Comparison of ENCODE assay signal across 19 cellular contexts in genomic region chr9:124716795-124717194, GRCh38. TPM values are rescaled to one million over a fixed set of nuclear protein-coding genes. Genes with fewer than 3 reads are reported as not detected.
DNase-seq lines count a peak whose midpoint lies in the region; ATAC-seq and TF ChIP-seq lines count a peak whose summit lies in the region.
"Had no signal": no experiment of that assay in that cellular context is flagged by ENCODE, and none has a peak within 500 bp of the region (broad histone marks: within the 10 kb centered on the region; RNA-seq: fewer than 3 reads in every experiment).

No MANE protein-coding gene starts in this region.

- POLR2A ChIA-PET in activated CD4-positive, alpha-beta T cell treated with anti-CD3 and anti-CD28 coated beads for 36 hours (lab: Charles Lee): no interaction called here

- H3K27me3 Mint-ChIP-seq in activated CD4-positive, alpha-beta T cell treated with anti-CD3 and anti-CD28 coated beads for 36 hours: peaks cover 16% of the 10 kb centered on the region

- no peaks in the 10 kb centered on the region for H3K9me3 ChIP-seq in BE2C
- H3K9me3 ChIP-seq: A549 had no signal

- H3K27ac Mint-ChIP-seq in activated CD4-positive, alpha-beta T cell treated with anti-CD3 and anti-CD28 coated beads for 36 hours: no peak overlapping the region
- H3K27ac Mint-ChIP-seq: activated T-helper 1 cell treated with anti-CD3 and anti-CD28 coated beads, Interleukin-12 subunit alpha, Interleukin-12 subunit beta, Interleukin-2, Interleukin-4 antibody, amounts not matched to agents 30 ng/mL and 10 ng/mL and 1 ng/mL, durations not matched to agents 14 hours and 24 hours and 36 hours; CD4-positive, alpha-beta T cell; GM23338; memory B cell had no signal

- CTCF ChIA-PET in activated CD4-positive, alpha-beta T cell treated with anti-CD3 and anti-CD28 coated beads for 36 hours (lab: Charles Lee): no interaction called here

- no peak overlapping the region for H3K4me3 Mint-ChIP-seq in activated CD4-positive, alpha-beta T cell treated with anti-CD3 and anti-CD28 coated beads for 36 hours
- H3K4me3 Mint-ChIP-seq: activated T-helper 1 cell treated with anti-CD3 and anti-CD28 coated beads, Interleukin-12 subunit alpha, Interleukin-12 subunit beta, Interleukin-2, Interleukin-4 antibody, amounts not matched to agents 30 ng/mL and 10 ng/mL and 1 ng/mL, durations not matched to agents 14 hours and 24 hours and 36 hours; CD4-positive, alpha-beta T cell; GM23338; memory B cell; naive thymus-derived CD8-positive, alpha-beta T cell had no signal

- no peaks in the 10 kb centered on the region for H3K36me3 Mint-ChIP-seq in activated CD4-positive, alpha-beta T cell treated with anti-CD3 and anti-CD28 coated beads for 36 hours (ENCODE audit: low read depth)
- H3K36me3 Mint-ChIP-seq: memory B cell; naive thymus-derived CD8-positive, alpha-beta T cell had no signal

- H3K9me3 Mint-ChIP-seq in activated CD4-positive, alpha-beta T cell treated with anti-CD3 and anti-CD28 coated beads for 36 hours (ENCODE audit: low read depth): no peaks in the 10 kb centered on the region
- H3K9me3 Mint-ChIP-seq: activated T-helper 1 cell treated with anti-CD3 and anti-CD28 coated beads, Interleukin-12 subunit alpha, Interleukin-12 subunit beta, Interleukin-2, Interleukin-4 antibody, amounts not matched to agents 30 ng/mL and 10 ng/mL and 1 ng/mL, durations not matched to agents 14 hours and 24 hours and 36 hours; CD4-positive, alpha-beta T cell; GM23338; memory B cell; naive thymus-derived CD8-positive, alpha-beta T cell had no signal

- TF ChIP-seq CTCF in AG10803 (conservative IDR thresholded peaks at IDR 0.05; ENCODE audit: low read length): no peak
- TF ChIP-seq CTCF in BE2C (IDR thresholded peaks at IDR 0.05; ENCODE audit: low read depth, low read length): no peak

- peaks cover 4% of the 10 kb centered on the region; the same call in 1 of the 2 replicates for H3K4me1 ChIP-seq in BE2C

- peak; percentile 73 for ATAC-seq in activated CD4-positive, alpha-beta T cell treated with anti-CD3 and anti-CD28 coated beads for 36 hours
- ATAC-seq in esophagus mucosa (peak; percentile 64), GM21528 (IDR thresholded peaks at IDR 0.05; ENCODE audit: low FRiP score, unreplicated experiment) (no peak), GM18868 (IDR thresholded peaks at IDR 0.05; ENCODE audit: unreplicated experiment) (no peak)
- ATAC-seq: A549; GM23338; naive thymus-derived CD8-positive, alpha-beta T cell had no signal

- H3K4me1 Mint-ChIP-seq in activated CD4-positive, alpha-beta T cell treated with anti-CD3 and anti-CD28 coated beads for 36 hours: peaks cover 12% of the 10 kb centered on the region

- H3K36me3 ChIP-seq in BE2C: no peaks in the 10 kb centered on the region

- intact Hi-C loops in activated CD4-positive, alpha-beta T cell treated with anti-CD3 and anti-CD28 coated beads for 36 hours (cut with DNase I, micrococcal nuclease): loop anchor here in 1 of 2 experiments (5.0 kb wide), 1 partner anchor 864 kb away; no protein-coding TSS in a partner anchor

- H3K4me3 ChIP-seq in AG10803 (ENCODE audit: low read length) (no peak overlapping the region), BE2C (ENCODE audit: low read depth, low read length) (no peak overlapping the region)
- H3K4me3 ChIP-seq: A549, GM23338 had no signal

- DNase-seq in activated CD4-positive, alpha-beta T cell treated with anti-CD3 and anti-CD28 coated beads for 36 hours: peak; percentile 31
- DNase-seq in activated CD4-positive, alpha-beta T cell treated with anti-CD3 and anti-CD28 coated beads, Interleukin-2, amount 50 U/mL, for 4 hours: no peak
- DNase-seq in AG10803 (ENCODE audit: low read depth) (peak; percentile 33), M059J (ENCODE audit: low read depth) (peak; percentile 88), BE2C (no peak)
- DNase-seq: anterior cingulate cortex; CD4-positive, alpha-beta T cell; naive thymus-derived CD8-positive, alpha-beta T cell; NCI-H146; NCI-H345; NK-92 treated with Interleukin-12 subunit alpha and Interleukin-12 subunit beta, amount 100 ng/mL, for 24 hours; posterior cingulate gyrus had no signal

- H3K27me3 ChIP-seq in BE2C: no peaks in the 10 kb centered on the region

RNA-seq across cellular contexts. Expression of gene NR6A1, which starts 54.3 kb away (rescaled TPM):
- total RNA-seq in activated CD4-positive, alpha-beta T cell treated with anti-CD3 and anti-CD28 coated beads for 36 hours: 1 to 10 TPM in 1 of 2 experiments, under 1 TPM in 1; 0.82 to 1.1 TPM
- total RNA-seq in M059J (2014; rRNA removed; shearing (Covaris generic)): 1.4 and 2.4 TPM in 2 replicates
- 1.7 TPM for total RNA-seq in esophagus mucosa
- polyA plus RNA-seq in BE2C (2012; ENCODE audit: insufficient read depth, insufficient read length, low read depth): 0.23 TPM
- total RNA-seq: CD4-positive, alpha-beta T cell had no signal
- polyA plus RNA-seq: naive thymus-derived CD8-positive, alpha-beta T cell had no signal

Comparison
In these comparisons a context has a peak if more than half of its experiments do, and no peak if none do; other contexts are left out.
1. DNase-seq: peak in activated CD4-positive, alpha-beta T cell treated with anti-CD3 and anti-CD28 coated beads for 36 hours (single experiment), AG10803 (single experiment) and M059J (single experiment); none in activated CD4-positive, alpha-beta T cell treated with anti-CD3 and anti-CD28 coated beads, Interleukin-2, amount 50 U/mL, for 4 hours (0 of 2) and BE2C (single experiment).
2. ATAC-seq: peak in activated CD4-positive, alpha-beta T cell treated with anti-CD3 and anti-CD28 coated beads for 36 hours (single experiment) and esophagus mucosa (single experiment); none in GM21528 (single experiment) and GM18868 (single experiment).